1 cellular context compared by ENCODE assay signal in the genomic region with DNA sequence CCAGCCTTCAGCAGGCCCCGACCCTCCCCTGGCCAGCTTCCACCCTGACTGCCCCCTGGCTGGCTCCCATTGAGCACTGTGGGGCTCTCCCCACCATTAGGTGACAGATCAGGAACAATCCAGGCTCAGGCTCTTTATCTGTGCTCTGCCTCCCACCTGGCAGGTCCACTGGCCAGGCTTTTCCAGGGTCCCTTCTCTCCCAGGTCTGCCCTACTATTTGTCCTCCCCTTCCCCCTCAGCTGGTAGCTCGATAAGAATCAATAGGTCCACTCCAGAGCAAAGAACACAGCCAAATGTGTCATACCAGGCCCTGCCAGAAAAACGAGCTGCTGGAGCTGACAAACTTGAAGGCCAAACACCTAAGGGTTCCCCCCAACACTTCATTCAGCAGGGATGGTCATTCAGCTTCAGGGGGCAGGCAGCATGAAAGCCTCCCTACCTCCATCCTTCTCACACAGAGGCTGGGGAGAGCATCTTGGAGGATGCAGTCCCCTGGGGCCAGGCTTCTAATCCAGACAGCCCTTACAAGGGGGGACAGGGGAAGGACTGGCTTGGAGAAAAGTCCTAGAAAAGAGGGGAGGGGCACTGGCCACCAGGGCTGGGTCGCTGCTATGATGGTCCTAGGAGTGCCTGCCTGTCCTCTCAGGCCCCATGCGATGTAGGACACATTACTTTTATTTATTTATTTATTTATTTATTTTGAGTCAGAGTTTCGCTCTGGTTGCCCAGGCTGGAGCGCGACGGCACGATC.
TF ChIP-seq lines count a peak whose summit lies in the region.

No MANE protein-coding gene starts in this region.

TF ChIP-seq in K562, 482 proteins besides CTCF, POLR2A, EP300 and RAD21:
- TF ChIP-seq, protein P1, sequence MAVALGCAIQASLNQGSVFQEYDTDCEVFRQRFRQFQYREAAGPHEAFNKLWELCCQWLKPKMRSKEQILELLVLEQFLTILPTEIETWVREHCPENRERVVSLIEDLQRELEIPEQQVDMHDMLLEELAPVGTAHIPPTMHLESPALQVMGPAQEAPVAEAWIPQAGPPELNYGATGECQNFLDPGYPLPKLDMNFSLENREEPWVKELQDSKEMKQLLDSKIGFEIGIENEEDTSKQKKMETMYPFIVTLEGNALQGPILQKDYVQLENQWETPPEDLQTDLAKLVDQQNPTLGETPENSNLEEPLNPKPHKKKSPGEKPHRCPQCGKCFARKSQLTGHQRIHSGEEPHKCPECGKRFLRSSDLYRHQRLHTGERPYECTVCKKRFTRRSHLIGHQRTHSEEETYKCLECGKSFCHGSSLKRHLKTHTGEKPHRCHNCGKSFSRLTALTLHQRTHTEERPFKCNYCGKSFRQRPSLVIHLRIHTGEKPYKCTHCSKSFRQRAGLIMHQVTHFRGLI (CRISPR knock-in tag; IDR thresholded peaks at IDR 0.05), result no peak
- TF ChIP-seq DPF2 (IDR thresholded peaks at IDR 0.05) (no peak), MBD2 (IDR thresholded peaks at IDR 0.05; ENCODE audit: borderline replicate concordance, low read depth) (no peak), SUPT5H (IDR thresholded peaks at IDR 0.05) (peak; percentile 17; the same call in 1 of the 2 replicates), POLR2B (IDR thresholded peaks at IDR 0.05; ENCODE audit: low read depth, partially characterized antibody) (peak; percentile 9), DACH1 (IDR thresholded peaks at IDR 0.05; ENCODE audit: partially characterized antibody) (peak; percentile 25), PCBP1 (IDR thresholded peaks at IDR 0.05; ENCODE audit: low read depth, low read length, poor library complexity, severe bottlenecking) (no peak), MYNN (IDR thresholded peaks at IDR 0.05) (peak; percentile 51; the same call in 1 of the 2 replicates), MYNN (CRISPR knock-in tag; IDR thresholded peaks at IDR 0.05) (no peak), TARDBP (IDR thresholded peaks at IDR 0.05) (no peak), POLR2AphosphoS2 (IDR thresholded peaks at IDR 0.05; ENCODE audit: low read length) (peak; percentile 76), POLR2AphosphoS5 (IDR thresholded peaks at IDR 0.05; ENCODE audit: control insufficient read depth, insufficient read depth, low read depth, low read length) (0 out of 2 replicates have a peak, but pooled peaks have one; percentile 8)
- TF ChIP-seq, protein P2, sequence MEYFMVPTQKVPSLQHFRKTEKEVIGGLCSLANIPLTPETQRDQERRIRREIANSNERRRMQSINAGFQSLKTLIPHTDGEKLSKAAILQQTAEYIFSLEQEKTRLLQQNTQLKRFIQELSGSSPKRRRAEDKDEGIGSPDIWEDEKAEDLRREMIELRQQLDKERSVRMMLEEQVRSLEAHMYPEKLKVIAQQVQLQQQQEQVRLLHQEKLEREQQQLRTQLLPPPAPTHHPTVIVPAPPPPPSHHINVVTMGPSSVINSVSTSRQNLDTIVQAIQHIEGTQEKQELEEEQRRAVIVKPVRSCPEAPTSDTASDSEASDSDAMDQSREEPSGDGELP (CRISPR knock-in tag; IDR thresholded peaks at IDR 0.05; ENCODE audit: borderline replicate concordance), result peak; percentile 60; the same call in 1 of the 2 replicates
- TF ChIP-seq, protein P3, sequence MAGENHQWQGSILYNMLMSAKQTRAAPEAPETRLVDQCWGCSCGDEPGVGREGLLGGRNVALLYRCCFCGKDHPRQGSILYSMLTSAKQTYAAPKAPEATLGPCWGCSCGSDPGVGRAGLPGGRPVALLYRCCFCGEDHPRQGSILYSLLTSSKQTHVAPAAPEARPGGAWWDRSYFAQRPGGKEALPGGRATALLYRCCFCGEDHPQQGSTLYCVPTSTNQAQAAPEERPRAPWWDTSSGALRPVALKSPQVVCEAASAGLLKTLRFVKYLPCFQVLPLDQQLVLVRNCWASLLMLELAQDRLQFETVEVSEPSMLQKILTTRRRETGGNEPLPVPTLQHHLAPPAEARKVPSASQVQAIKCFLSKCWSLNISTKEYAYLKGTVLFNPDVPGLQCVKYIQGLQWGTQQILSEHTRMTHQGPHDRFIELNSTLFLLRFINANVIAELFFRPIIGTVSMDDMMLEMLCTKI (IDR thresholded peaks at IDR 0.05; ENCODE audit: partially characterized antibody), result no peak
